In the genomic region with DNA sequence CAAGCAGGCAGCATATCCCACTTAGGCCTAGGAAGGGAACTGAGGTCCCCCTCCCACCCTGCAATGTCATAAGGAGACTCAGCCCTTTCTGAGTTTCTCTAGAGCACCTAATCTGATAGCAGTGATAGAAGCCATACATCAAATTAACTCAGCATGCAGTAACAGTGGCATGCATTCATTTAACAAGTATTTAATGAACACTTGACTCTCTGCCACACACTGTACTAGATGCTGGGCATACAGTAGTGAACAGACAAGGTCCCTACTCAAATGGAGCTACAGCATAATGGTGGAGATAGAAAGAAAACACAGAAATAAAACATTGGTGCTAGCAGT, we compare ENCODE assay signal across 9 cellular contexts. TPM values are rescaled to one million over a fixed set of nuclear protein-coding genes. Genes with fewer than 3 reads are reported as not detected.
DNase-seq lines count a peak whose midpoint lies in the region; ATAC-seq and TF ChIP-seq lines count a peak whose summit lies in the region.
"Had no signal": no experiment of that assay in that cellular context is flagged by ENCODE, and none has a peak within 500 bp of the region (broad histone marks: within the 10 kb centered on the region; RNA-seq: fewer than 3 reads in every experiment).

No MANE protein-coding gene starts in this region.

- H3K4me3 ChIP-seq in cardiac muscle cell, result no peak overlapping the region
- H3K4me3 ChIP-seq in lung, result no peak overlapping the region
- H3K4me3 ChIP-seq in upper lobe of left lung, result no peak overlapping the region
- no peak overlapping the region for H3K4me3 ChIP-seq in testis

- H3K9me3 ChIP-seq in cardiac muscle cell (ENCODE audit: low read depth) (no peaks in the 10 kb centered on the region), lung (ENCODE audit: control insufficient read depth in 2 of 2, insufficient read depth in 1 of 2, low read length in 1 of 2) (no peaks in the 10 kb centered on the region), upper lobe of left lung (no peaks in the 10 kb centered on the region), testis (no peaks in the 10 kb centered on the region)

- intact Hi-C loops in cardiac septum (cut with DNase I) (loop anchor here (5.0 kb wide), 1 partner anchor 49 kb away; no protein-coding TSS in a partner anchor), testis (cut with DNase I; ENCODE audit: low total_unique reads) (no loop called here)

- no peak for TF ChIP-seq POLR2A in upper lobe of left lung (IDR thresholded peaks at IDR 0.05)
- TF ChIP-seq POLR2A in testis (IDR thresholded peaks at IDR 0.05), result no peak

- H3K27ac ChIP-seq in cardiac muscle cell (peak overlapping the region; percentile 80), VCaP (peak overlapping the region; percentile 80), lung (ENCODE audit: low read depth in 1 of 2, low read length in 1 of 2) (peak overlapping the region; percentile 40 to 95), upper lobe of left lung (peak overlapping the region; percentile 86 to 100 (median 90)), testis (no peak overlapping the region)

- TF ChIP-seq CTCF in cardiac muscle cell (IDR thresholded peaks at IDR 0.05; ENCODE audit: low read depth, low read length), result no peak
- TF ChIP-seq CTCF in VCaP (conservative IDR thresholded peaks at IDR 0.05), result no peak
- no peak for TF ChIP-seq CTCF in lung (IDR thresholded peaks at IDR 0.05; ENCODE audit: control extremely low read depth, extremely low read depth)
- TF ChIP-seq CTCF in upper lobe of left lung (IDR thresholded peaks at IDR 0.05), result no peak
- TF ChIP-seq CTCF in testis (IDR thresholded peaks at IDR 0.05), result no peak

- ATAC-seq in lung (ENCODE audit: insufficient read depth, low FRiP score), result no peak
- ATAC-seq in upper lobe of left lung (ENCODE audit: low FRiP score in 2 of 2), result no peak

- no peaks in the 10 kb centered on the region for H3K27me3 ChIP-seq in cardiac muscle cell
- H3K27me3 ChIP-seq in lung (ENCODE audit: control insufficient read depth, insufficient read depth), result no peaks in the 10 kb centered on the region
- H3K27me3 ChIP-seq in upper lobe of left lung, result no peaks in the 10 kb centered on the region
- H3K27me3 ChIP-seq in testis, result no peaks in the 10 kb centered on the region

- no peak for TF ChIP-seq EP300 in upper lobe of left lung (IDR thresholded peaks at IDR 0.05)

- H3K36me3 ChIP-seq in cardiac muscle cell, result no peaks in the 10 kb centered on the region
- peaks cover 0 to 9% of the 10 kb centered on the region in 2 donors for H3K36me3 ChIP-seq in lung (ENCODE audit: control insufficient read depth in 2 of 2, insufficient read depth in 2 of 2, low read length in 2 of 2)
- H3K36me3 ChIP-seq in upper lobe of left lung, result no peaks in the 10 kb centered on the region
- no peaks in the 10 kb centered on the region for H3K36me3 ChIP-seq in testis (ENCODE audit: low read depth, missing control alignments)

- H3K4me1 ChIP-seq in cardiac muscle cell (ENCODE audit: low read depth), result peaks cover 13% of the 10 kb centered on the region
- peaks cover 47% of the 10 kb centered on the region in 2 donors for H3K4me1 ChIP-seq in lung (ENCODE audit: control insufficient read depth in 2 of 2, insufficient read depth in 2 of 2, low read length in 2 of 2)
- peaks cover 90 to 96% (median 95%) of the 10 kb centered on the region in 4 donors for H3K4me1 ChIP-seq in upper lobe of left lung
- H3K4me1 ChIP-seq in testis, result peaks cover 32% of the 10 kb centered on the region

- DNase-seq in cardiac muscle cell (ENCODE audit: low read depth in 1 of 2, low spot score in 1 of 2) (no peak), cardiac septum (ENCODE audit: low spot score) (no peak), lung (ENCODE audit: low spot score) (no peak), upper lobe of left lung (no peak), testis (no peak)
- DNase-seq in stimulated activated CD4-positive, alpha-beta T cell treated with anti-CD3 and anti-CD28 coated beads, Interleukin-4, amount 100 ng/mL, for 1 hour, result no peak
- no peak for DNase-seq in stimulated activated CD4-positive, alpha-beta T cell treated with anti-CD3 and anti-CD28 coated beads, Interleukin-2, amount 100 ng/mL, for 24 hours
- DNase-seq: DMS 273 treated with DMSO at 0.1 percent for 48 hours had no signal

RNA-seq across cellular contexts. Expression of a gene that starts 58.6 kb away (rescaled TPM):
- total RNA-seq in cardiac muscle cell, result 6.4 and 6.5 TPM in 2 replicates
- 3.0 and 3.6 TPM in 2 replicates for polyA plus RNA-seq in cardiac muscle cell
- total RNA-seq in cardiac septum, result 9.2 TPM
- 10 to 100 TPM in 1 of 2 donors, 1 to 10 TPM in 1; 8.5 to 12.7 TPM for total RNA-seq in lung
- polyA plus RNA-seq in lung, result 1 to 10 TPM; 4.6 to 7.2 TPM
- 10 to 100 TPM in 4 of 6 donors, 1 to 10 TPM in 2; 7.9 to 22.0 (median 12.7) TPM for total RNA-seq in upper lobe of left lung
- total RNA-seq in testis, result 10 to 100 TPM in 1 of 2 donors, 1 to 10 TPM in 1; 9.5 to 11.8 TPM
- 11.9 TPM for polyA plus RNA-seq in testis (ENCODE audit: insufficient read depth, low read depth, low replicate concordance)

Comparison
In these comparisons a context has a peak if more than half of its experiments do, and no peak if none do; other contexts are left out.
1. H3K27ac ChIP-seq: peak in cardiac muscle cell (single experiment), VCaP (single experiment), lung (2 of 2) and upper lobe of left lung (4 of 4); none in testis (0 of 2).